Comparison of ENCODE assay signal across 20 cellular contexts in genomic region chr4:2061208-2062131, GRCh38. TPM values are rescaled to one million over a fixed set of nuclear protein-coding genes. Genes with fewer than 3 reads are reported as not detected.
DNase-seq lines count a peak whose midpoint lies in the region; ATAC-seq, FAIRE-seq and TF ChIP-seq lines count a peak whose summit lies in the region.
"Had no signal": no experiment of that assay in that cellular context is flagged by ENCODE, and none has a peak within 500 bp of the region (broad histone marks: within the 10 kb centered on the region; RNA-seq: fewer than 3 reads in every experiment).

No MANE protein-coding gene starts in this region.

- H3K27ac ChIP-seq in kidney (ENCODE audit: low read depth in 2 of 2, low read length in 2 of 2) = peak overlapping the region in 1 of 2 donors; percentile 53
- no peak overlapping the region for H3K27ac ChIP-seq in smooth muscle cell (ENCODE audit: low read depth)
- no peak overlapping the region for H3K27ac ChIP-seq in OCI-LY7 (ENCODE audit: low read depth, low read length, poor library complexity, severe bottlenecking)
- H3K27ac ChIP-seq: right atrium auricular region had no signal

- no peaks in the 10 kb centered on the region for H3K9me2 ChIP-seq in OCI-LY7 (ENCODE audit: insufficient read depth, low read length)

- H3K36me3 ChIP-seq in kidney (ENCODE audit: control insufficient read depth in 1 of 2, insufficient read depth in 2 of 2, low read length in 2 of 2) (no peaks in the 10 kb centered on the region), smooth muscle cell (ENCODE audit: low read depth) (no peaks in the 10 kb centered on the region), OCI-LY7 (ENCODE audit: insufficient read depth, low read length) (no peaks in the 10 kb centered on the region)
- H3K36me3 ChIP-seq: right atrium auricular region had no signal

- no TSS peak for BruUV-seq in OCI-LY7 (replicated peaks; lab: Mats Ljungman, UMichigan)

- CTCF ChIA-PET in activated B cell treated with CpG ODN at 0.5 μM for 24 hours (lab: Charles Lee) = no interaction called here
- CTCF ChIA-PET in OCI-LY7 (lab: Charles Lee; ENCODE audit: unreplicated experiment) = no interaction called here
- CTCF ChIA-PET in activated CD8-positive, alpha-beta T cell treated with anti-CD3 and anti-CD28 coated beads, Interleukin-2, amount 10 ng/mL, durations not matched to agents 7 days and 5 days (lab: Charles Lee) = no interaction called here

- POLR2A ChIA-PET in activated B cell treated with CpG ODN at 0.5 μM for 24 hours (lab: Charles Lee) (interaction anchor here (0.7 kb wide), 1 partner anchor 681 kb away, joined by 3 read pairs; no protein-coding TSS in a partner anchor), OCI-LY7 (lab: Charles Lee) (interaction anchor here (1.0 kb wide), 1 partner anchor 11 kb away, joined by 3 read pairs; no protein-coding TSS in a partner anchor)
- POLR2A ChIA-PET in activated CD8-positive, alpha-beta T cell treated with anti-CD3 and anti-CD28 coated beads, Interleukin-2, amount 10 ng/mL, durations not matched to agents 7 days and 5 days (lab: Charles Lee) = no interaction called here

- H3K36me3 Mint-ChIP-seq in activated CD4-positive, alpha-beta T cell treated with anti-CD3 and anti-CD28 coated beads, Interleukin-2, amount 10 ng/mL, durations not matched to agents 24 days and 14 days (ENCODE audit: low read depth) = peaks cover 2% of the 10 kb centered on the region
- H3K36me3 Mint-ChIP-seq in activated B cell treated with CpG ODN at 0.5 μM for 24 hours (ENCODE audit: low read depth) = no peaks in the 10 kb centered on the region
- H3K36me3 Mint-ChIP-seq in activated CD8-positive, alpha-beta T cell treated with anti-CD3 and anti-CD28 coated beads, Interleukin-2, amount 10 ng/mL, durations not matched to agents 7 days and 5 days (ENCODE audit: low read depth) = no peaks in the 10 kb centered on the region

- peaks cover 47% of the 10 kb centered on the region for H3K27me3 ChIP-seq in smooth muscle cell (ENCODE audit: low read depth)

- no peaks in the 10 kb centered on the region for H3F3A ChIP-seq in smooth muscle cell (ENCODE audit: low read depth)

- H3K4me3 ChIP-seq in kidney (ENCODE audit: low read length in 2 of 2) (peak overlapping the region in 1 of 2 donors; percentile 32), smooth muscle cell (no peak overlapping the region), OCI-LY7 (ENCODE audit: low read depth, low read length, poor library complexity, severe bottlenecking) (no peak overlapping the region)
- H3K4me3 ChIP-seq: right atrium auricular region had no signal

- no peaks in the 10 kb centered on the region for H3K4me1 Mint-ChIP-seq in activated CD4-positive, alpha-beta T cell treated with anti-CD3 and anti-CD28 coated beads, Interleukin-2, amount 10 ng/mL, durations not matched to agents 24 days and 14 days
- peaks cover 2% of the 10 kb centered on the region for H3K4me1 Mint-ChIP-seq in activated B cell treated with CpG ODN at 0.5 μM for 24 hours
- peaks cover 2% of the 10 kb centered on the region for H3K4me1 Mint-ChIP-seq in activated CD8-positive, alpha-beta T cell treated with anti-CD3 and anti-CD28 coated beads, Interleukin-2, amount 10 ng/mL, durations not matched to agents 7 days and 5 days (ENCODE audit: low read depth)

- peaks cover 0 to 7% of the 10 kb centered on the region in 2 donors for H3K4me1 ChIP-seq in kidney (ENCODE audit: control insufficient read depth in 1 of 2, insufficient read depth in 1 of 2, low read depth in 1 of 2, low read length in 2 of 2)
- peaks cover 6% of the 10 kb centered on the region for H3K4me1 ChIP-seq in smooth muscle cell (ENCODE audit: low read depth)
- no peaks in the 10 kb centered on the region for H3K4me1 ChIP-seq in OCI-LY7 (ENCODE audit: insufficient read depth, low read length, poor library complexity, severe bottlenecking)

- H3K27ac Mint-ChIP-seq in activated CD4-positive, alpha-beta T cell treated with anti-CD3 and anti-CD28 coated beads, Interleukin-2, amount 10 ng/mL, durations not matched to agents 24 days and 14 days = no peak overlapping the region
- H3K27ac Mint-ChIP-seq in activated B cell treated with CpG ODN at 0.5 μM for 24 hours = no peak overlapping the region
- H3K27ac Mint-ChIP-seq in activated CD8-positive, alpha-beta T cell treated with anti-CD3 and anti-CD28 coated beads, Interleukin-2, amount 10 ng/mL, durations not matched to agents 7 days and 5 days = no peak overlapping the region
- H3K27ac Mint-ChIP-seq: activated T-helper 1 cell treated with anti-CD3 and anti-CD28 coated beads, Interleukin-12 subunit alpha, Interleukin-12 subunit beta, Interleukin-2, Interleukin-4 antibody, amounts not matched to agents 30 ng/mL and 10 ng/mL and 1 ng/mL, durations not matched to agents 14 hours and 24 hours and 36 hours had no signal

- no peaks in the 10 kb centered on the region for H3K9me3 Mint-ChIP-seq in activated CD4-positive, alpha-beta T cell treated with anti-CD3 and anti-CD28 coated beads, Interleukin-2, amount 10 ng/mL, durations not matched to agents 24 days and 14 days
- no peaks in the 10 kb centered on the region for H3K9me3 Mint-ChIP-seq in activated B cell treated with CpG ODN at 0.5 μM for 24 hours
- no peaks in the 10 kb centered on the region for H3K9me3 Mint-ChIP-seq in activated CD8-positive, alpha-beta T cell treated with anti-CD3 and anti-CD28 coated beads, Interleukin-2, amount 10 ng/mL, durations not matched to agents 7 days and 5 days (ENCODE audit: insufficient read depth)
- H3K9me3 Mint-ChIP-seq: activated T-helper 1 cell treated with anti-CD3 and anti-CD28 coated beads, Interleukin-12 subunit alpha, Interleukin-12 subunit beta, Interleukin-2, Interleukin-4 antibody, amounts not matched to agents 30 ng/mL and 10 ng/mL and 1 ng/mL, durations not matched to agents 14 hours and 24 hours and 36 hours had no signal

- TF ChIP-seq CTCF in activated B cell treated with CpG ODN at 0.5 μM for 24 hours (IDR thresholded peaks at IDR 0.05) (no peak), kidney (IDR thresholded peaks at IDR 0.05; ENCODE audit: borderline replicate concordance, extremely low read depth, insufficient read depth) (no peak), smooth muscle cell (IDR thresholded peaks at IDR 0.05; ENCODE audit: borderline replicate concordance, insufficient read depth, poor library complexity, severe bottlenecking) (no peak), OCI-LY7 (conservative IDR thresholded peaks at IDR 0.05; ENCODE audit: low read length) (no peak)

- no peak for FAIRE-seq in kidney (lab: Jason Lieb, UNC)
- FAIRE-seq: A204.1, astrocyte, H54, islet of Langerhans had no signal

- DNase-seq in activated CD4-positive, alpha-beta T cell treated with anti-CD3 and anti-CD28 coated beads, Interleukin-2, amount 10 ng/mL, durations not matched to agents 24 days and 14 days = no peak
- DNase-seq in activated CD4-positive, alpha-beta T cell treated with anti-CD3 and anti-CD28 coated beads, Interleukin-2, amount 50 U/mL, for 48 hours = no peak
- no peak for DNase-seq in activated B cell treated with CpG ODN at 0.5 μM for 24 hours
- DNase-seq in kidney = peak; percentile 75
- DNase-seq in smooth muscle cell (lab: John Stamatoyannopoulos, UW; ENCODE audit: unreplicated experiment) = no peak
- no peak for DNase-seq in OCI-LY7 (ENCODE audit: low spot score)
- DNase-seq in NCI-H2081 treated with DMSO at 0.1 percent for 48 hours (lab: John Stamatoyannopoulos, UW) = no peak
- DNase-seq in activated CD8-positive, alpha-beta T cell treated with anti-CD3 and anti-CD28 coated beads, Interleukin-2, amount 10 ng/mL, durations not matched to agents 7 days and 5 days = no peak
- DNase-seq: activated CD4-positive, alpha-beta T cell treated with anti-CD3 and anti-CD28 coated beads for 48 hours; effector memory CD4-positive, alpha-beta T cell; NCI-H526 treated with DMSO at 0.1 percent for 48 hours; stimulated activated CD4-positive, alpha-beta T cell treated with anti-CD3 and anti-CD28 coated beads, Interleukin-4, amount 100 ng/mL, for 24 hours; T-helper 2 cell had no signal

- no peaks in the 10 kb centered on the region for H3K79me2 ChIP-seq in smooth muscle cell (ENCODE audit: low read depth)
- no peaks in the 10 kb centered on the region for H3K79me2 ChIP-seq in OCI-LY7 (ENCODE audit: insufficient read depth, low read depth, low read length)

- 60% methylated on average over 36 of the region's 40 CpGs for WGBS in smooth muscle cell (ENCODE audit: low lambda C conversion rate)

- peak overlapping the region; percentile 10 for H3K4me3 Mint-ChIP-seq in activated CD4-positive, alpha-beta T cell treated with anti-CD3 and anti-CD28 coated beads, Interleukin-2, amount 10 ng/mL, durations not matched to agents 24 days and 14 days
- peak overlapping the region; percentile 19 for H3K4me3 Mint-ChIP-seq in activated B cell treated with CpG ODN at 0.5 μM for 24 hours
- H3K4me3 Mint-ChIP-seq in activated CD8-positive, alpha-beta T cell treated with anti-CD3 and anti-CD28 coated beads, Interleukin-2, amount 10 ng/mL, durations not matched to agents 7 days and 5 days = no peak overlapping the region
- H3K4me3 Mint-ChIP-seq: activated T-helper 1 cell treated with anti-CD3 and anti-CD28 coated beads, Interleukin-12 subunit alpha, Interleukin-12 subunit beta, Interleukin-2, Interleukin-4 antibody, amounts not matched to agents 30 ng/mL and 10 ng/mL and 1 ng/mL, durations not matched to agents 14 hours and 24 hours and 36 hours had no signal

- H2AFZ ChIP-seq in smooth muscle cell (ENCODE audit: low read depth) = no peak overlapping the region
- H2AFZ ChIP-seq in OCI-LY7 (ENCODE audit: low read length) = no peak overlapping the region

- H3K9me3 ChIP-seq in kidney (ENCODE audit: control insufficient read depth in 1 of 2, low read length in 2 of 2) (no peaks in the 10 kb centered on the region), smooth muscle cell (replicated peaks; ENCODE audit: low read depth) (no peaks in the 10 kb centered on the region), OCI-LY7 (ENCODE audit: low read length) (no peaks in the 10 kb centered on the region)
- H3K9me3 ChIP-seq: right atrium auricular region had no signal

- H3K9ac ChIP-seq in kidney (ENCODE audit: low read length in 2 of 2) = no peak overlapping the region
- no peak overlapping the region for H3K9ac ChIP-seq in smooth muscle cell (ENCODE audit: low read depth)

- H3K4me2 ChIP-seq in smooth muscle cell = peak overlapping the region; percentile 53
- no peak overlapping the region for H3K4me2 ChIP-seq in OCI-LY7 (ENCODE audit: low read length)

- intact Hi-C loops in activated CD4-positive, alpha-beta T cell treated with anti-CD3 and anti-CD28 coated beads, Interleukin-2, amount 10 ng/mL, durations not matched to agents 24 days and 14 days (cut with micrococcal nuclease) = no loop called here
- intact Hi-C loops in activated B cell treated with CpG ODN at 0.5 μM for 24 hours (cut with micrococcal nuclease) = no loop called here
- intact Hi-C loops in kidney (cut with DNase I) = no loop called here
- intact Hi-C loops in OCI-LY7 (cut with micrococcal nuclease; ENCODE audit: unreplicated experiment) = no loop called here

- ATAC-seq in activated B cell treated with CpG ODN at 0.5 μM for 24 hours (ENCODE audit: low read depth) = no peak
- no peak for ATAC-seq in activated CD8-positive, alpha-beta T cell treated with anti-CD3 and anti-CD28 coated beads, Interleukin-2, amount 10 ng/mL, durations not matched to agents 7 days and 5 days

- H4K20me1 ChIP-seq in smooth muscle cell (ENCODE audit: low read depth) (no peaks in the 10 kb centered on the region), OCI-LY7 (ENCODE audit: insufficient read depth, low read length) (no peaks in the 10 kb centered on the region)

- peaks cover 16% of the 10 kb centered on the region for H3K27me3 Mint-ChIP-seq in activated CD4-positive, alpha-beta T cell treated with anti-CD3 and anti-CD28 coated beads, Interleukin-2, amount 10 ng/mL, durations not matched to agents 24 days and 14 days
- H3K27me3 Mint-ChIP-seq in activated B cell treated with CpG ODN at 0.5 μM for 24 hours = peaks cover 16% of the 10 kb centered on the region
- peaks cover 14% of the 10 kb centered on the region for H3K27me3 Mint-ChIP-seq in activated CD8-positive, alpha-beta T cell treated with anti-CD3 and anti-CD28 coated beads, Interleukin-2, amount 10 ng/mL, durations not matched to agents 7 days and 5 days (ENCODE audit: low read depth)

RNA-seq across cellular contexts. Expression of gene NAT8L, which starts 2.3 kb away (rescaled TPM):
- total RNA-seq in activated CD4-positive, alpha-beta T cell treated with anti-CD3 and anti-CD28 coated beads, Interleukin-2, amount 10 ng/mL, durations not matched to agents 24 days and 14 days = 7.3 and 7.7 TPM in 2 replicates
- total RNA-seq in activated B cell treated with CpG ODN at 0.5 μM for 24 hours (0.15 and 0.24 TPM in 2 replicates), kidney (2.7 TPM), smooth muscle cell (not detected in 2 replicates), OCI-LY7 (2022) (not detected in 2 replicates)
- polyA plus RNA-seq in kidney (ENCODE audit: insufficient read depth, low read depth, low replicate concordance) (12.5 TPM), smooth muscle cell (not detected in 2 replicates)
- total RNA-seq in OCI-LY7 (2014; rRNA removed; shearing (Covaris generic)) = 0.03 TPM in 1 of 2 replicates, not detected in the other
- total RNA-seq in activated CD8-positive, alpha-beta T cell treated with anti-CD3 and anti-CD28 coated beads, Interleukin-2, amount 10 ng/mL, durations not matched to agents 7 days and 5 days = under 1 TPM in 1 of 2 experiments, not detected in 1; 0.05 TPM
- total RNA-seq: RPMI7951 had no signal

RNA-seq across cellular contexts. Expression of gene NELFA, which starts 52.7 kb away (rescaled TPM):
- 51.1 and 57.4 TPM in 2 replicates for total RNA-seq in activated CD4-positive, alpha-beta T cell treated with anti-CD3 and anti-CD28 coated beads, Interleukin-2, amount 10 ng/mL, durations not matched to agents 24 days and 14 days
- total RNA-seq in activated B cell treated with CpG ODN at 0.5 μM for 24 hours = 44.7 and 49.9 TPM in 2 replicates
- 39.1 TPM for total RNA-seq in kidney
- polyA plus RNA-seq in kidney (ENCODE audit: insufficient read depth, low read depth, low replicate concordance) = 17.8 TPM
- total RNA-seq in smooth muscle cell = 16.3 and 17.0 TPM in 2 replicates
- 33.7 and 36.4 TPM in 2 replicates for polyA plus RNA-seq in smooth muscle cell
- 43.5 and 45.5 TPM in 2 replicates for total RNA-seq in OCI-LY7 (2014; rRNA removed; shearing (Covaris generic))
- total RNA-seq in OCI-LY7 (2022) = 45.7 and 53.4 TPM in 2 replicates
- total RNA-seq in activated CD8-positive, alpha-beta T cell treated with anti-CD3 and anti-CD28 coated beads, Interleukin-2, amount 10 ng/mL, durations not matched to agents 7 days and 5 days = 10 to 100 TPM; 32.2 to 35.6 TPM
